Comparison of ENCODE assay signal across 1 cellular context in the genomic region with DNA sequence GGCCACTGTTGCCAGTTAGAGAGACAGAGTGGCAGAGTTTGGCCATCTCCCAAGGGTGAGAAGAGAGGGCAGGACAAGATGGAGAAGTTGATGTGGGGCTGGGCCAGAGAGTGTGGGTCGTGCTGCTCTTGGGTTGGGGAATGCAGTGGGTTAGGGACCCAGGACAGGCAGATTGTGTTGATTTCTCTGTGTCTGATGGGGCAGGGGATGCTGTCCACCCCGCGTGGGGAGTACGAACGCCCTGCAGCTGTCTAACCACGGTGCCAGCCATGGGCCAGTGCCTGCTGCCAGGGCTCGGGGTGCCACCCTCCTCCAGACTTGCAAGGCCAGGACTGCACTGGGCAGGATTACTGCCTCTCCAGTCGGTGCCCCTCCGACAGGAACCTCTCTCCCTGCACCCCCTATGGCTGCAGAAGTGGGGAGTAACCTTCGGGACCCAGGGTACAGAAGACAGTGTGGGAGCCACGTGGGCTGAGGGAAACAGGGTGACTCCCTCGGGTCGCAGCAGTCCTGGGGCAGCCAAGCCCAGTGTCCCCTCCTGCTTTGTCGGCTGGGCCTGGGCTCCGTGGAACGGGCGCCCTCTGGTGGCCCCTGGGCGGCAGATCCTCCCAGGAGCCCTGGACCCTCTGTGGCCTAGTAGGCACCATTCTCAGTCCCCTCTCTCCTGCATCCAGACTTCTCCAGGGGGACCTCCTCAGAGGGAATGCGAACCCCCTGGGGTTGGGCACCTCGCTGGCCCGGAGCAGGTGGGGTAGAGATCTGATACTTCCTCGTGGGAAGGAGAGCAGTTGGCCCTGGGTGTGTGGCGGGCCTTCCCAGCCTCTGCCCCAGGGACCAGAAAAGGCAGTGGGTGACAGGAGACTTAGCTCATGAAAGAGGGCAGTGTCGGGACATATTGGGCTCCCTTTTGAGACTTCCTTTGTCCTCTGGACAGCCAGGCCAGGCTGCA.
TF ChIP-seq lines count a peak whose summit lies in the region.

No MANE protein-coding gene starts in this region.

TF ChIP-seq in HCT116, 20 proteins besides CTCF, POLR2A, EP300 and RAD21:
- TF ChIP-seq ZNF274 (IDR thresholded peaks at IDR 0.05; ENCODE audit: low read depth, low read length) (no peak), FOSL1 (IDR thresholded peaks at IDR 0.05; ENCODE audit: low read depth) (no peak), SP1 (IDR thresholded peaks at IDR 0.05; ENCODE audit: low read depth) (no peak), JUND (IDR thresholded peaks at IDR 0.05) (no peak), EZH2 (IDR thresholded peaks at IDR 0.05) (no peak), TCF7L2 (IDR thresholded peaks at IDR 0.05; ENCODE audit: borderline replicate concordance, extremely low read depth, insufficient read depth, insufficient read length) (no peak), EZH2phosphoT487 (IDR thresholded peaks at IDR 0.05; ENCODE audit: borderline replicate concordance) (no peak), CEBPB (IDR thresholded peaks at IDR 0.05; ENCODE audit: low read depth) (no peak), POLR2AphosphoS5 (IDR thresholded peaks at IDR 0.05; ENCODE audit: low read depth, low read length) (no peak), CBX3 (IDR thresholded peaks at IDR 0.05; ENCODE audit: low read depth) (no peak), SIN3A (IDR thresholded peaks at IDR 0.05; ENCODE audit: low read depth) (no peak), YY1 (IDR thresholded peaks at IDR 0.05; ENCODE audit: extremely low read depth, insufficient replicate concordance, low read depth, low read length) (no peak), ZFX (IDR thresholded peaks at IDR 0.05) (no peak), EGR1 (IDR thresholded peaks at IDR 0.05; ENCODE audit: low read depth) (no peak), ELF1 (IDR thresholded peaks at IDR 0.05; ENCODE audit: borderline replicate concordance, low read depth) (no peak)
- TF ChIP-seq, protein P1, sequence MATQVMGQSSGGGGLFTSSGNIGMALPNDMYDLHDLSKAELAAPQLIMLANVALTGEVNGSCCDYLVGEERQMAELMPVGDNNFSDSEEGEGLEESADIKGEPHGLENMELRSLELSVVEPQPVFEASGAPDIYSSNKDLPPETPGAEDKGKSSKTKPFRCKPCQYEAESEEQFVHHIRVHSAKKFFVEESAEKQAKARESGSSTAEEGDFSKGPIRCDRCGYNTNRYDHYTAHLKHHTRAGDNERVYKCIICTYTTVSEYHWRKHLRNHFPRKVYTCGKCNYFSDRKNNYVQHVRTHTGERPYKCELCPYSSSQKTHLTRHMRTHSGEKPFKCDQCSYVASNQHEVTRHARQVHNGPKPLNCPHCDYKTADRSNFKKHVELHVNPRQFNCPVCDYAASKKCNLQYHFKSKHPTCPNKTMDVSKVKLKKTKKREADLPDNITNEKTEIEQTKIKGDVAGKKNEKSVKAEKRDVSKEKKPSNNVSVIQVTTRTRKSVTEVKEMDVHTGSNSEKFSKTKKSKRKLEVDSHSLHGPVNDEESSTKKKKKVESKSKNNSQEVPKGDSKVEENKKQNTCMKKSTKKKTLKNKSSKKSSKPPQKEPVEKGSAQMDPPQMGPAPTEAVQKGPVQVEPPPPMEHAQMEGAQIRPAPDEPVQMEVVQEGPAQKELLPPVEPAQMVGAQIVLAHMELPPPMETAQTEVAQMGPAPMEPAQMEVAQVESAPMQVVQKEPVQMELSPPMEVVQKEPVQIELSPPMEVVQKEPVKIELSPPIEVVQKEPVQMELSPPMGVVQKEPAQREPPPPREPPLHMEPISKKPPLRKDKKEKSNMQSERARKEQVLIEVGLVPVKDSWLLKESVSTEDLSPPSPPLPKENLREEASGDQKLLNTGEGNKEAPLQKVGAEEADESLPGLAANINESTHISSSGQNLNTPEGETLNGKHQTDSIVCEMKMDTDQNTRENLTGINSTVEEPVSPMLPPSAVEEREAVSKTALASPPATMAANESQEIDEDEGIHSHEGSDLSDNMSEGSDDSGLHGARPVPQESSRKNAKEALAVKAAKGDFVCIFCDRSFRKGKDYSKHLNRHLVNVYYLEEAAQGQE (IDR thresholded peaks at IDR 0.05; ENCODE audit: low read depth) = no peak
- TF ChIP-seq, protein P2, sequence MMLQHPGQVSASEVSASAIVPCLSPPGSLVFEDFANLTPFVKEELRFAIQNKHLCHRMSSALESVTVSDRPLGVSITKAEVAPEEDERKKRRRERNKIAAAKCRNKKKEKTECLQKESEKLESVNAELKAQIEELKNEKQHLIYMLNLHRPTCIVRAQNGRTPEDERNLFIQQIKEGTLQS (IDR thresholded peaks at IDR 0.05) = no peak
- TF ChIP-seq, protein P3, sequence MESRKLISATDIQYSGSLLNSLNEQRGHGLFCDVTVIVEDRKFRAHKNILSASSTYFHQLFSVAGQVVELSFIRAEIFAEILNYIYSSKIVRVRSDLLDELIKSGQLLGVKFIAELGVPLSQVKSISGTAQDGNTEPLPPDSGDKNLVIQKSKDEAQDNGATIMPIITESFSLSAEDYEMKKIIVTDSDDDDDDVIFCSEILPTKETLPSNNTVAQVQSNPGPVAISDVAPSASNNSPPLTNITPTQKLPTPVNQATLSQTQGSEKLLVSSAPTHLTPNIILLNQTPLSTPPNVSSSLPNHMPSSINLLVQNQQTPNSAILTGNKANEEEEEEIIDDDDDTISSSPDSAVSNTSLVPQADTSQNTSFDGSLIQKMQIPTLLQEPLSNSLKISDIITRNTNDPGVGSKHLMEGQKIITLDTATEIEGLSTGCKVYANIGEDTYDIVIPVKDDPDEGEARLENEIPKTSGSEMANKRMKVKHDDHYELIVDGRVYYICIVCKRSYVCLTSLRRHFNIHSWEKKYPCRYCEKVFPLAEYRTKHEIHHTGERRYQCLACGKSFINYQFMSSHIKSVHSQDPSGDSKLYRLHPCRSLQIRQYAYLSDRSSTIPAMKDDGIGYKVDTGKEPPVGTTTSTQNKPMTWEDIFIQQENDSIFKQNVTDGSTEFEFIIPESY (IDR thresholded peaks at IDR 0.05; ENCODE audit: extremely low read depth, insufficient replicate concordance, low read length) = no peak
